24 cellular contexts compared by ENCODE assay signal in the genomic region with DNA sequence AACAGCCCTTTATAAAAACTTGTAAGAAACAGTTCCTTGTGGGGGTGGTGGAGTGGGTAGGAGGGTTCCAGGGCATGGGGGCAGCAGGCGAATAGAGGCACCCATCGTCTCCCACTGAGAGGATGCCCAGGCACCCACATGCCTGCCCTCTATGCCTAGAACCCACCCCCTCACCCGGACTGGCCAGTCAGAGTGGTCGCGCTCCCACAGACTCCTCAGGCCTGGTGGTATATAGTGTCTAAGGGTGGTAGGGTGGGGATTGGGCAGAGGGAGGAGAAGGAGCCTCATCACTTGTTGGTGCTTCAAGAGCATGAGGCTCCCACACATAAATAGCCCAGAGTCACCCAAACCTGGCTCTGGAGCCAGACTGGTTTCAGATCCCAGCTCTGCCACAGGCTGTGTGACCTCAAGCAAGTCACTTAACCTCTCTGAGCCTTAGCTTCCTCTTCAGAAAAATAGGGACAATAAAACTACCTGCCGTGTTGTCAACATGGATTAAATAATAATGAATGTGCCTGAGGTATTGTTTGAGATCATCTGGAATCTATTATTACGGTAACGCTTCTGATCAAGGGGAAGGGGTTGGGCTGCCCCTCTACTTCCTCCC.
"Had no signal": no experiment of that assay in that cellular context is flagged by ENCODE, and none has a peak within 500 bp of the region (broad histone marks: within the 10 kb centered on the region; RNA-seq: fewer than 3 reads in every experiment).

No MANE protein-coding gene starts in this region.

- ATAC-seq: activated naive CD4-positive, alpha-beta T cell treated with anti-CD3 and anti-CD28 coated beads, Interleukin-2, amount 50 U/mL, for 72 hours; activated naive CD8-positive, alpha-beta T cell treated with anti-CD3 and anti-CD28 coated beads, Interleukin-2, amount 50 U/mL, for 24 hours; activated T-cell treated with anti-CD3 and anti-CD28 coated beads, Interleukin-2, amount 50 U/mL, for 72 hours; T-cell had no signal

- DNase-seq: activated CD4-positive, alpha-beta memory T cell treated with anti-CD3 and anti-CD28 coated beads for 36 hours; activated CD4-positive, alpha-beta T cell treated with anti-CD3 and anti-CD28 coated beads, Interleukin-2, amount 10 ng/mL, durations not matched to agents 7 days and 5 days; activated CD4-positive, CD25-positive, alpha-beta regulatory T cell; activated CD8-positive, alpha-beta memory T cell treated with anti-CD3 and anti-CD28 coated beads for 24 hours; activated naive CD8-positive, alpha-beta T cell treated with anti-CD3 and anti-CD28 coated beads, Interleukin-2, amount 50 U/mL, for 24 hours; activated T-cell treated with anti-CD3 and anti-CD28 coated beads, Interleukin-2, amount 50 U/mL, for 72 hours; amniotic stem cell; KG1; NCI-H1092; NCI-H1417 treated with DMSO at 0.1 percent for 48 hours; NCI-H1694 treated with DMSO at 0.1 percent for 48 hours; NCI-H2029 treated with DMSO at 0.1 percent for 48 hours; NCI-H510A treated with DMSO at 0.1 percent for 48 hours; NCI-H69; NK-92 treated with Interleukin-12 subunit alpha and Interleukin-12 subunit beta, amount 100 ng/mL, for 24 hours; OCI-M1; Peyer's patch; SHP77; T-cell; T-helper 2 cell; T1000 had no signal

- H3K27me3 Mint-ChIP-seq: T-cell had no signal

- H3K36me3 Mint-ChIP-seq: activated CD4-positive, alpha-beta memory T cell treated with anti-CD3 and anti-CD28 coated beads for 36 hours; activated naive CD4-positive, alpha-beta T cell treated with anti-CD3 and anti-CD28 coated beads, Interleukin-2, amount 50 U/mL, for 72 hours; brain; T-cell had no signal

- H3K4me3 Mint-ChIP-seq: activated CD4-positive, alpha-beta memory T cell treated with anti-CD3 and anti-CD28 coated beads for 36 hours; activated CD4-positive, alpha-beta T cell treated with anti-CD3 and anti-CD28 coated beads, Interleukin-2, amount 10 ng/mL, durations not matched to agents 7 days and 5 days; activated naive CD8-positive, alpha-beta T cell treated with anti-CD3 and anti-CD28 coated beads, Interleukin-2, amount 50 U/mL, for 24 hours; activated T-cell treated with anti-CD3 and anti-CD28 coated beads, Interleukin-2, amount 50 U/mL, for 72 hours had no signal

- H3K27ac ChIP-seq: Peyer's patch, RWPE1 had no signal

- H3K9me3 Mint-ChIP-seq: activated CD4-positive, alpha-beta memory T cell treated with anti-CD3 and anti-CD28 coated beads for 36 hours; activated CD4-positive, alpha-beta T cell treated with anti-CD3 and anti-CD28 coated beads, Interleukin-2, amount 10 ng/mL, durations not matched to agents 7 days and 5 days; activated naive CD4-positive, alpha-beta T cell treated with anti-CD3 and anti-CD28 coated beads, Interleukin-2, amount 50 U/mL, for 72 hours; activated naive CD8-positive, alpha-beta T cell treated with anti-CD3 and anti-CD28 coated beads, Interleukin-2, amount 50 U/mL, for 24 hours; activated T-cell treated with anti-CD3 and anti-CD28 coated beads, Interleukin-2, amount 50 U/mL, for 72 hours; T-cell had no signal

- H3K36me3 ChIP-seq: Peyer's patch had no signal

- H3K27ac Mint-ChIP-seq: activated CD4-positive, alpha-beta memory T cell treated with anti-CD3 and anti-CD28 coated beads for 36 hours; activated CD4-positive, alpha-beta T cell treated with anti-CD3 and anti-CD28 coated beads, Interleukin-2, amount 10 ng/mL, durations not matched to agents 7 days and 5 days; activated naive CD4-positive, alpha-beta T cell treated with anti-CD3 and anti-CD28 coated beads, Interleukin-2, amount 50 U/mL, for 72 hours; activated naive CD8-positive, alpha-beta T cell treated with anti-CD3 and anti-CD28 coated beads, Interleukin-2, amount 50 U/mL, for 24 hours; activated T-cell treated with anti-CD3 and anti-CD28 coated beads, Interleukin-2, amount 50 U/mL, for 72 hours; T-cell had no signal

- H3K9me3 ChIP-seq: Peyer's patch had no signal

- H3K27me3 ChIP-seq: Peyer's patch had no signal

- H3K4me3 ChIP-seq: Peyer's patch had no signal
